In the genomic region with DNA sequence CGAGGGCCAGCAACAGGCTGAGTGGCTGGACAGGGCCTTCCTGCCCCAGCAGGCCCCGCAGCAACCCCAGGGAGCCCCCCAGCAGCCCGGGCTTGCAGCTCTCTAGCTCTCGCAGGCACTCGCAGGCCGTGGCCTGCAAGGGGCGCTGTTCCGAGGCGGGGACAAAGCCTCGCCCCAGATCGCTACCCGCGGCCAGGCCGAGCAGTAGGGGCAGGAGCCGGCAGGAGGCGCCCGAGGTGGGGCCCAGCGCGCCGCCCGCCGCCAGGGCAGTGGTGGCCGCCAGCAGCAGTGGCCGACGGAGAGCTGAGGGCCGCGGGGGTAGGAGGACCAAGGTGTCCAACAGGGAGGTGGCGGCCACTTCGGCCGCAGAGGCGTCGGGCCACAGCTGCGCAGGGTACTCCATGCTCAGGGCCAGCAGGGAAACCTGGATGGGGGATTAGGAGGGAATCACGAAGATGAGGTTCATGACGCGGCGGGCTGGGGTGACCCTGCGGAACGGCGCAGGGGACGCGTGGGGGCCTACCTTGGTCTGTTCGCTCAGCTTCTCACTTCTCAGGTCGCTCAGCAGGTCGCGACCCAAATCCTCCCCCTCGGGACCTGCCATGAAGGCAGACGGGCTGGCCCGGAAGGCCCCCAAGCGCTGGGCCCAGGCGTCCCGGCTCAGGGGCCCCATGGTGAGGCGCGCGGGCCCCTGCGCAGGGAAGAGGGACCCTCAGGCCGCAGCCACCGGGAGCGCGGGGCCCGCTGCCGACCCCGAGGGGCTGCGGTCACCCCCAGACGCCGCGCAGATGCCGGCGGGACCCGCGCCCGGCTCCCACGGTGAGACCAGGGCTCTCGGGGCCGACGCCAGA, we compare ENCODE assay signal across 1 cellular context.
TF ChIP-seq lines count a peak whose summit lies in the region.

No MANE protein-coding gene starts in this region.

TF ChIP-seq in IMR-90, 13 proteins besides CTCF, POLR2A, EP300 and RAD21:
- TF ChIP-seq RCOR1 (IDR thresholded peaks at IDR 0.05; ENCODE audit: insufficient replicate concordance, low read length) (no peak), SMC3 (IDR thresholded peaks at IDR 0.05; ENCODE audit: low read depth, low read length) (peak; percentile 75), NFE2L2 (IDR thresholded peaks at IDR 0.05; ENCODE audit: low read depth, low read length) (no peak), MAZ (IDR thresholded peaks at IDR 0.05; ENCODE audit: borderline replicate concordance, low read depth, low read length) (peak; percentile 57; the same call in 1 of the 2 replicates), CHD1 (IDR thresholded peaks at IDR 0.05; ENCODE audit: low read depth, low read length) (no peak), FOS (IDR thresholded peaks at IDR 0.05; ENCODE audit: low read depth, low read length) (no peak), BHLHE40 (IDR thresholded peaks at IDR 0.05; ENCODE audit: low read depth, low read length) (no peak), MAFK (IDR thresholded peaks at IDR 0.05; ENCODE audit: low read depth, low read length) (no peak), CEBPB (IDR thresholded peaks at IDR 0.05; ENCODE audit: low read depth, low read length) (no peak; the same call in 1 of the 2 replicates), MXI1 (IDR thresholded peaks at IDR 0.05; ENCODE audit: borderline replicate concordance, low read depth, low read length) (0 out of 2 replicates have a peak, but pooled peaks have one; percentile 29), RFX5 (IDR thresholded peaks at IDR 0.05; ENCODE audit: low read depth, low read length) (no peak)
- TF ChIP-seq, protein P1, sequence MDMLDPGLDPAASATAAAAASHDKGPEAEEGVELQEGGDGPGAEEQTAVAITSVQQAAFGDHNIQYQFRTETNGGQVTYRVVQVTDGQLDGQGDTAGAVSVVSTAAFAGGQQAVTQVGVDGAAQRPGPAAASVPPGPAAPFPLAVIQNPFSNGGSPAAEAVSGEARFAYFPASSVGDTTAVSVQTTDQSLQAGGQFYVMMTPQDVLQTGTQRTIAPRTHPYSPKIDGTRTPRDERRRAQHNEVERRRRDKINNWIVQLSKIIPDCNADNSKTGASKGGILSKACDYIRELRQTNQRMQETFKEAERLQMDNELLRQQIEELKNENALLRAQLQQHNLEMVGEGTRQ (IDR thresholded peaks at IDR 0.05; ENCODE audit: low read depth, low read length), result no peak
- TF ChIP-seq, protein P2, sequence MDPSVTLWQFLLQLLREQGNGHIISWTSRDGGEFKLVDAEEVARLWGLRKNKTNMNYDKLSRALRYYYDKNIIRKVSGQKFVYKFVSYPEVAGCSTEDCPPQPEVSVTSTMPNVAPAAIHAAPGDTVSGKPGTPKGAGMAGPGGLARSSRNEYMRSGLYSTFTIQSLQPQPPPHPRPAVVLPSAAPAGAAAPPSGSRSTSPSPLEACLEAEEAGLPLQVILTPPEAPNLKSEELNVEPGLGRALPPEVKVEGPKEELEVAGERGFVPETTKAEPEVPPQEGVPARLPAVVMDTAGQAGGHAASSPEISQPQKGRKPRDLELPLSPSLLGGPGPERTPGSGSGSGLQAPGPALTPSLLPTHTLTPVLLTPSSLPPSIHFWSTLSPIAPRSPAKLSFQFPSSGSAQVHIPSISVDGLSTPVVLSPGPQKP (IDR thresholded peaks at IDR 0.05; ENCODE audit: borderline replicate concordance, low read depth, low read length), result no peak
